8 cellular contexts compared by ENCODE assay signal in genomic region chr21:18170829-18171228, GRCh38.
"Had no signal": no experiment of that assay in that cellular context is flagged by ENCODE, and none has a peak within 500 bp of the region (broad histone marks: within the 10 kb centered on the region; RNA-seq: fewer than 3 reads in every experiment).

No MANE protein-coding gene starts in this region.

- FAIRE-seq: H1, H54, HTR-8/SVneo had no signal

- H3K9ac ChIP-seq: KMS-11 had no signal

- DNase-seq: H9, HCEC 1CT, KBM-7 had no signal

- ATAC-seq: GM23338 had no signal

- H3K4me3 ChIP-seq: GM23338 had no signal

- H3K4me2 ChIP-seq: GM23338, KMS-11 had no signal

- H3K27ac ChIP-seq: KMS-11 had no signal

- H2AFZ ChIP-seq: GM23338 had no signal
